Comparison of ENCODE assay signal across 8 cellular contexts in genomic region chr10:33193057-33193866, GRCh38.
A peak's percentile ranks its signal among the peaks of the same experiment; 100 is the strongest.
DNase-seq lines count a peak whose midpoint lies in the region; ATAC-seq and TF ChIP-seq lines count a peak whose summit lies in the region.

No MANE protein-coding gene starts in this region.

- in situ Hi-C loops in SK-MEL-5 (cut with HindIII; ENCODE audit: low pct_unique_long_range_greater_than_20kb, low sequenced_read_pairs): no loop called here

- H3K27ac Mint-ChIP-seq in activated naive CD4-positive, alpha-beta T cell treated with anti-CD3 and anti-CD28 coated beads, Interleukin-2, amount 10 ng/mL, durations not matched to agents 7 days and 5 days: no peak overlapping the region
- no peak overlapping the region for H3K27ac Mint-ChIP-seq in glutamatergic neuron (ENCODE audit: unreplicated experiment)
- H3K27ac Mint-ChIP-seq in type B pancreatic cell: peak overlapping the region; percentile 31

- TF ChIP-seq CTCF in glutamatergic neuron (IDR thresholded peaks at IDR 0.05; ENCODE audit: partially characterized antibody, unreplicated experiment) (peak; percentile 63), type B pancreatic cell (conservative IDR thresholded peaks at IDR 0.05) (peak; percentile 89)

- H3K27me3 Mint-ChIP-seq in activated naive CD4-positive, alpha-beta T cell treated with anti-CD3 and anti-CD28 coated beads, Interleukin-2, amount 10 ng/mL, durations not matched to agents 7 days and 5 days: peaks cover 4% of the 10 kb centered on the region
- H3K27me3 Mint-ChIP-seq in glutamatergic neuron (ENCODE audit: unreplicated experiment) (no peaks in the 10 kb centered on the region), type B pancreatic cell (no peaks in the 10 kb centered on the region)

- H3K36me3 Mint-ChIP-seq in activated naive CD4-positive, alpha-beta T cell treated with anti-CD3 and anti-CD28 coated beads, Interleukin-2, amount 10 ng/mL, durations not matched to agents 7 days and 5 days: no peaks in the 10 kb centered on the region
- H3K36me3 Mint-ChIP-seq in glutamatergic neuron (ENCODE audit: unreplicated experiment): no peaks in the 10 kb centered on the region
- H3K36me3 Mint-ChIP-seq in type B pancreatic cell: peaks cover 13% of the 10 kb centered on the region

- H3K9me3 Mint-ChIP-seq in activated naive CD4-positive, alpha-beta T cell treated with anti-CD3 and anti-CD28 coated beads, Interleukin-2, amount 10 ng/mL, durations not matched to agents 7 days and 5 days: no peaks in the 10 kb centered on the region
- H3K9me3 Mint-ChIP-seq in glutamatergic neuron (ENCODE audit: unreplicated experiment): no peaks in the 10 kb centered on the region
- no peaks in the 10 kb centered on the region for H3K9me3 Mint-ChIP-seq in type B pancreatic cell

- peaks cover 2% of the 10 kb centered on the region for H3K4me1 Mint-ChIP-seq in activated naive CD4-positive, alpha-beta T cell treated with anti-CD3 and anti-CD28 coated beads, Interleukin-2, amount 10 ng/mL, durations not matched to agents 7 days and 5 days
- H3K4me1 Mint-ChIP-seq in glutamatergic neuron (ENCODE audit: low read depth, unreplicated experiment): peaks cover 19% of the 10 kb centered on the region
- H3K4me1 Mint-ChIP-seq in type B pancreatic cell (ENCODE audit: unreplicated experiment): peaks cover 44% of the 10 kb centered on the region

- ATAC-seq in GM21515 (IDR thresholded peaks at IDR 0.05; ENCODE audit: unreplicated experiment): peak; percentile 91

- CTCF ChIA-PET in activated naive CD4-positive, alpha-beta T cell treated with anti-CD3 and anti-CD28 coated beads, Interleukin-2, amount 10 ng/mL, durations not matched to agents 7 days and 5 days (lab: Charles Lee): interaction anchor here (0.6 to 1.9 kb wide), 31 partner anchors 8 to 1447 kb away, joined by 3 to 22 read pairs (median 4); partner anchors contain the start of gene NRP1

- peak; percentile 88 for DNase-seq in DMS 273 (lab: John Stamatoyannopoulos, UW; ENCODE audit: unreplicated experiment)
- peak; percentile 96 to 98 for DNase-seq in Kasumi-1 (lab: John Stamatoyannopoulos, UW)
- peak; percentile 81 for DNase-seq in SK-MEL-5 (ENCODE audit: low read depth, low spot score)
- DNase-seq in activated naive CD4-positive, alpha-beta T cell treated with anti-CD3 and anti-CD28 coated beads, Interleukin-2, amount 10 ng/mL, durations not matched to agents 7 days and 5 days: peak; percentile 82
- peak; percentile 75 for DNase-seq in glutamatergic neuron
- peak; percentile 87 for DNase-seq in pons (ENCODE audit: low spot score)
- no peak for DNase-seq in type B pancreatic cell (ENCODE audit: extremely low spot score, unreplicated experiment)

- no peak overlapping the region for H3K4me3 Mint-ChIP-seq in activated naive CD4-positive, alpha-beta T cell treated with anti-CD3 and anti-CD28 coated beads, Interleukin-2, amount 10 ng/mL, durations not matched to agents 7 days and 5 days
- no peak overlapping the region for H3K4me3 Mint-ChIP-seq in glutamatergic neuron (ENCODE audit: unreplicated experiment)
- peak overlapping the region; percentile 27 for H3K4me3 Mint-ChIP-seq in type B pancreatic cell
